In genomic region chr12:85224339-85224738, GRCh38 we compare ENCODE assay signal across 13 cellular contexts. TPM values are rescaled to one million over a fixed set of nuclear protein-coding genes. Genes with fewer than 3 reads are reported as not detected.
"Had no signal": no experiment of that assay in that cellular context is flagged by ENCODE, and none has a peak within 500 bp of the region (broad histone marks: within the 10 kb centered on the region; RNA-seq: fewer than 3 reads in every experiment).

No MANE protein-coding gene starts in this region.

RNA-seq across cellular contexts. Expression of gene ALX1, which starts 55.7 kb away (rescaled TPM):
- total RNA-seq: activated B cell treated with CpG ODN at 0.5 μM for 24 hours; activated CD4-positive, alpha-beta memory T cell treated with anti-CD3 and anti-CD28 coated beads for 36 hours; activated CD4-positive, alpha-beta memory T cell treated with anti-CD3 and anti-CD28 coated beads, Interleukin-2, amount 10 ng/mL, durations not matched to agents 7 days and 5 days; activated CD4-positive, alpha-beta T cell treated with anti-CD3 and anti-CD28 coated beads for 36 hours; activated CD4-positive, alpha-beta T cell treated with anti-CD3 and anti-CD28 coated beads, Interleukin-2, amount 10 ng/mL, durations not matched to agents 24 days and 14 days; activated CD4-positive, alpha-beta T cell treated with anti-CD3 and anti-CD28 coated beads, Interleukin-2, amount 10 ng/mL, durations not matched to agents 7 days and 5 days; activated CD8-positive, alpha-beta memory T cell treated with anti-CD3 and anti-CD28 coated beads for 36 hours; activated CD8-positive, alpha-beta memory T cell treated with anti-CD3 and anti-CD28 coated beads, Interleukin-2, amount 10 ng/mL, durations not matched to agents 7 days and 5 days; activated CD8-positive, alpha-beta T cell treated with anti-CD3 and anti-CD28 coated beads for 36 hours; activated CD8-positive, alpha-beta T cell treated with anti-CD3 and anti-CD28 coated beads, Interleukin-2, amount 10 ng/mL, durations not matched to agents 7 days and 5 days; T-helper 1 cell treated with Interleukin-12 subunit alpha and Interleukin-12 subunit beta and Interleukin-4 antibody, amounts not matched to agents 30 ng/mL and 1 ng/mL, for 36 hours; T-helper 17 cell; T-helper 2 cell treated with Interferon-gamma antibody and Interleukin-4, amounts not matched to agents 100 ng/mL and 5 ng/mL, for 36 hours had no signal
